In the genomic region with DNA sequence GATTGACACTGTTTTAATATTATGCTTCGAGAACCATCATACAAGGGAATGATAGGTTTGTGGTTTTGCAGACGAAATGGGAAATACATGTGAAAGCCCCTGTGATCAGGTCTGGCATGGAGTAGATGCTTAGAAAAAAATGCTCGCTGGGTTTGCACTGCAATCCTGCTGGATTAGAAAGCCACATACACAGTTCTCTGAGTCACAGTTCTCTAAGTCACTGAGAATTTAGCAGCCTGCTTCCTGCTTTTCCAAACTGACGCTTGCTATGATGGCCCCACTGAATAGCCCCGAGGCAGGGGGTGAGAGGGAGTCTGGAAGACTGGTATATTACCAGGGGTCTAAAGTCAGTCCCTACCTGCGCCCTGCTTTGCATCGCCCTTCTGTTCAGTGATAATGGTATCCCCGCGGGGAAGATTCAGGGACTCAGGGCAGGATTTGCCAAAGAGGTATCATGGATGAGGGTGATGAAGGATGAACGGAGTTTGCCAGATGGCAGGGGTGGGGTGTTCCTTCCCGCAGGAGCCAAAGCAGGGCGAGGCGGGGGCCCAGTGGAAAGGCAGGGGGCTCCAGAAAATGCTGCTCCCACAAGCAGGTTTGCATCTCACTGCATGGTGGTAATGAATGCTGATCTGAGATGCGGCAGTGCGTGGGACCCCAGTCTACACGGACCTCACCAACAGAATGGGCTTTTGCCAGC, we compare ENCODE assay signal across 12 cellular contexts.
A peak's percentile ranks its signal among the peaks of the same experiment; 100 is the strongest.
DNase-seq lines count a peak whose midpoint lies in the region; ATAC-seq and TF ChIP-seq lines count a peak whose summit lies in the region.
"Had no signal": no experiment of that assay in that cellular context is flagged by ENCODE, and none has a peak within 500 bp of the region (broad histone marks: within the 10 kb centered on the region; RNA-seq: fewer than 3 reads in every experiment).

No MANE protein-coding gene starts in this region.

- no peak for TF ChIP-seq CTCF in right lobe of liver (IDR thresholded peaks at IDR 0.05)

- intact Hi-C loops in right lobe of liver (cut with DNase I), result no loop called here

- TF ChIP-seq POLR2A in right lobe of liver (IDR thresholded peaks at IDR 0.05), result no peak

- no peaks in the 10 kb centered on the region for H3K4me1 ChIP-seq in right lobe of liver

- H3K9me3 ChIP-seq in right lobe of liver, result no peaks in the 10 kb centered on the region
- H3K9me3 ChIP-seq: A549 had no signal

- peak; percentile 41 for DNase-seq in NCI-H2171 treated with DMSO at 0.1 percent for 48 hours (lab: John Stamatoyannopoulos, UW)
- no peak for DNase-seq in NCI-H2171 (lab: John Stamatoyannopoulos, UW)
- peak; percentile 81 for DNase-seq in RPMI7951 (ENCODE audit: low read depth)
- peak; percentile 83 for DNase-seq in fibroblast of peridontal ligament (ENCODE audit: extremely low read depth)
- DNase-seq in skeletal muscle cell (ENCODE audit: low read depth), result peak; percentile 51
- no peak for DNase-seq in NCI-H1105 treated with DMSO at 0.1 percent for 48 hours (lab: John Stamatoyannopoulos, UW)
- no peak for DNase-seq in NCI-H1417 treated with DMSO at 0.1 percent for 48 hours (lab: John Stamatoyannopoulos, UW)
- no peak for DNase-seq in right lobe of liver
- DNase-seq: NCI-H2227 treated with DMSO at 0.1 percent for 48 hours; stimulated activated CD4-positive, alpha-beta T cell treated with anti-CD3 and anti-CD28 coated beads, Interleukin-4, amount 100 ng/mL, for 24 hours had no signal

- no peak overlapping the region for H3K4me3 ChIP-seq in skeletal muscle cell (ENCODE audit: low read depth, low read length)
- H3K4me3 ChIP-seq in right lobe of liver, result no peak overlapping the region
- H3K4me3 ChIP-seq: A549 had no signal

- no peak overlapping the region for H3K27ac ChIP-seq in right lobe of liver
- H3K27ac ChIP-seq: A549, epithelial cell of prostate had no signal

- no peaks in the 10 kb centered on the region for H3K27me3 ChIP-seq in right lobe of liver

- no peak for ATAC-seq in right lobe of liver
- ATAC-seq: A549 had no signal

- WGBS in right lobe of liver (ENCODE audit: insufficient coverage, low coverage, low lambda C conversion rate, missing lambda C conversion rate), result 76% methylated on average over 11 of the region's 16 CpGs

- H3K36me3 ChIP-seq in right lobe of liver, result no peaks in the 10 kb centered on the region

Comparison
In these comparisons a context has a peak if more than half of its experiments do, and no peak if none do; other contexts are left out.
1. DNase-seq: peak in NCI-H2171 treated with DMSO at 0.1 percent for 48 hours (single experiment), RPMI7951 (single experiment), fibroblast of peridontal ligament (single experiment) and skeletal muscle cell (single experiment); none in NCI-H2171 (single experiment), NCI-H1105 treated with DMSO at 0.1 percent for 48 hours (single experiment), NCI-H1417 treated with DMSO at 0.1 percent for 48 hours (single experiment) and right lobe of liver (0 of 3).